24 cellular contexts compared by ENCODE assay signal in genomic region chr11:15607361-15608036, GRCh38.
"Had no signal": no experiment of that assay in that cellular context is flagged by ENCODE, and none has a peak within 500 bp of the region (broad histone marks: within the 10 kb centered on the region; RNA-seq: fewer than 3 reads in every experiment).

No MANE protein-coding gene starts in this region.

- DNase-seq: activated CD4-positive, alpha-beta memory T cell treated with anti-CD3 and anti-CD28 coated beads, Interleukin-2, amount 10 ng/mL, durations not matched to agents 7 days and 5 days; activated CD4-positive, alpha-beta T cell treated with anti-CD3 and anti-CD28 coated beads for 1 hour; activated CD4-positive, alpha-beta T cell treated with anti-CD3 and anti-CD28 coated beads, Interleukin-2, amount 10 ng/mL, durations not matched to agents 7 days and 5 days; activated naive CD8-positive, alpha-beta T cell treated with anti-CD3 and anti-CD28 coated beads, Interleukin-2, amount 50 U/mL, for 24 hours; activated T-cell treated with anti-CD3 and anti-CD28 coated beads, Interleukin-2, amount 50 U/mL, for 4 hours; amygdala; caudate nucleus; endodermal cell; esophagus squamous epithelium; gastrocnemius medialis; glutamatergic neuron; naive thymus-derived CD4-positive, alpha-beta T cell; nucleus accumbens; pancreas; psoas muscle; sigmoid colon; small intestine; stimulated activated CD4-positive, alpha-beta T cell treated with anti-CD3 and anti-CD28 coated beads, Interleukin-4, amount 100 ng/mL, for 24 hours; stimulated activated naive CD8-positive, alpha-beta T cell treated with anti-CD3 and anti-CD28 coated beads, Interleukin-15, amount 100 ng/mL, for 72 hours; substantia nigra; T-helper 9 cell; uterus had no signal

- H3K36me3 ChIP-seq: esophagus squamous epithelium, gastrocnemius medialis, pancreas, sigmoid colon, uterus had no signal

- H3K4me1 ChIP-seq: gastrocnemius medialis, pancreas, psoas muscle had no signal

- H3K27ac ChIP-seq: esophagus squamous epithelium, gastrocnemius medialis, pancreas, psoas muscle, sigmoid colon, uterus had no signal

- H3K9me3 ChIP-seq: esophagus squamous epithelium, gastrocnemius medialis, pancreas, psoas muscle, sigmoid colon, uterus had no signal

- H3K4me3 ChIP-seq: esophagus squamous epithelium, gastrocnemius medialis, pancreas, psoas muscle, sigmoid colon, uterus had no signal

- H3K27me3 ChIP-seq: gastrocnemius medialis, pancreas, uterus had no signal

- ATAC-seq: activated naive CD8-positive, alpha-beta T cell treated with anti-CD3 and anti-CD28 coated beads, Interleukin-2, amount 50 U/mL, for 24 hours; activated T-cell treated with anti-CD3 and anti-CD28 coated beads, Interleukin-2, amount 50 U/mL, for 4 hours; activated T-helper 17 cell treated with anti-CD3 and anti-CD28 coated beads, Interleukin-2, amount 50 U/mL, for 72 hours; gastrocnemius medialis; naive thymus-derived CD4-positive, alpha-beta T cell; pancreas; psoas muscle; stimulated activated effector memory CD8-positive, alpha-beta T cell treated with anti-CD3 and anti-CD28 coated beads, Interleukin-12 subunit alpha, Interleukin-12 subunit beta, amount 100 ng/mL, for 72 hours; stimulated activated naive CD8-positive, alpha-beta T cell treated with anti-CD3 and anti-CD28 coated beads, Interleukin-15, amount 100 ng/mL, for 72 hours had no signal
